8 cellular contexts compared by ENCODE assay signal in genomic region chr10:93437000-93437945, GRCh38. TPM values are rescaled to one million over a fixed set of nuclear protein-coding genes. Genes with fewer than 3 reads are reported as not detected.
A peak's percentile ranks its signal among the peaks of the same experiment; 100 is the strongest.
DNase-seq lines count a peak whose midpoint lies in the region; ATAC-seq and TF ChIP-seq lines count a peak whose summit lies in the region.

No MANE protein-coding gene starts in this region.

- H3K9ac ChIP-seq in HUES64 (ENCODE audit: low read depth, low read length), result peak overlapping the region; percentile 74
- peak overlapping the region; percentile 52 for H3K9ac ChIP-seq in iPS-18a (ENCODE audit: low read length)

- intact Hi-C loops in body of pancreas (cut with DNase I), result no loop called here

- TF ChIP-seq POLR2A in body of pancreas (IDR thresholded peaks at IDR 0.05), result peak; percentile 23 to 67 (median 61)

- ATAC-seq in body of pancreas, result peak; percentile 82
- ATAC-seq in HG03097 (IDR thresholded peaks at IDR 0.05; ENCODE audit: low FRiP score, unreplicated experiment), result no peak
- no peak for ATAC-seq in GM19463 (IDR thresholded peaks at IDR 0.05; ENCODE audit: unreplicated experiment)

- WGBS in HUES64, result 31% methylated on average over 17 of the region's 18 CpGs
- WGBS in body of pancreas, 2 donors, result 43 to 53% methylated on average over 15 to 18 of the region's 18 CpGs

- H3K27me3 ChIP-seq in HUES64 (ENCODE audit: insufficient read depth, low read length) (no peaks in the 10 kb centered on the region), body of pancreas (no peaks in the 10 kb centered on the region), iPS-18a (ENCODE audit: control insufficient read depth, insufficient read depth, low read length) (no peaks in the 10 kb centered on the region)

- H3K9me3 ChIP-seq in HUES64 (ENCODE audit: insufficient read depth, low read depth, low read length) (no peaks in the 10 kb centered on the region), body of pancreas (no peaks in the 10 kb centered on the region), iPS-18a (ENCODE audit: control insufficient read depth, low read depth, low read length) (no peaks in the 10 kb centered on the region)

- DNase-seq in body of pancreas, result peak; percentile 44 to 80 (median 72)
- DNase-seq in skeletal muscle cell (ENCODE audit: low read depth), result peak; percentile 98
- DNase-seq in SKM-1 treated with dmso at 0.1 percent for 144 hours (lab: John Stamatoyannopoulos, UW; ENCODE audit: unreplicated experiment), result no peak
- DNase-seq in activated effector memory CD4-positive, alpha-beta T cell treated with anti-CD3 and anti-CD28 coated beads, Interleukin-2, amount 50 U/mL, for 16 hours, result no peak

- H3K4me1 ChIP-seq in HUES64 (ENCODE audit: insufficient read depth, low read length) (peaks cover 67% of the 10 kb centered on the region), body of pancreas (peaks cover 40% of the 10 kb centered on the region), iPS-18a (ENCODE audit: control insufficient read depth, low read depth, low read length) (peaks cover 51% of the 10 kb centered on the region)

- H3K4me3 ChIP-seq in HUES64 (ENCODE audit: low read length), result peak overlapping the region; percentile 39
- H3K4me3 ChIP-seq in body of pancreas, result no peak overlapping the region
- H3K4me3 ChIP-seq in iPS-18a (ENCODE audit: low read length), result peak overlapping the region; percentile 52
- H3K4me3 ChIP-seq in skeletal muscle cell (ENCODE audit: low read depth, low read length), result peak overlapping the region; percentile 26

- TF ChIP-seq CTCF in body of pancreas (IDR thresholded peaks at IDR 0.05), result no peak

- H3K27ac ChIP-seq in HUES64 (ENCODE audit: low read depth, low read length) (peak overlapping the region; percentile 86), body of pancreas (peak overlapping the region; percentile 81 to 91 (median 88)), iPS-18a (ENCODE audit: low read length) (peak overlapping the region; percentile 70)

- H3K36me3 ChIP-seq in HUES64 (ENCODE audit: insufficient read depth, low read length), result no peaks in the 10 kb centered on the region
- H3K36me3 ChIP-seq in body of pancreas (replicated peaks in 1 of 2; ENCODE audit: insufficient read depth in 1 of 2, low read depth in 2 of 2), result no peaks in the 10 kb centered on the region
- no peaks in the 10 kb centered on the region for H3K36me3 ChIP-seq in iPS-18a (ENCODE audit: control insufficient read depth, low read depth, low read length)

RNA-seq across cellular contexts. Expression of gene MYOF, which starts 44.9 kb away (rescaled TPM):
- polyA plus RNA-seq in HUES64 (2013, experiment 1 of 2), result 2.8 TPM
- 3.5 TPM for polyA plus RNA-seq in HUES64 (2013, experiment 2 of 2)
- 10 to 100 TPM; 21.1 to 25.7 TPM for total RNA-seq in body of pancreas

RNA-seq across cellular contexts. Expression of gene CEP55, which starts 59.1 kb away (rescaled TPM):
- polyA plus RNA-seq in HUES64 (2013, experiment 1 of 2), result 19.7 TPM
- polyA plus RNA-seq in HUES64 (2013, experiment 2 of 2), result 25.0 TPM
- total RNA-seq in body of pancreas, result not detected

Comparison
In these comparisons a context has a peak if more than half of its experiments do, and no peak if none do; other contexts are left out.
1. H3K4me3 ChIP-seq: peak in HUES64 (single experiment), iPS-18a (single experiment) and skeletal muscle cell (single experiment); none in body of pancreas (0 of 2).
2. DNase-seq: peak in body of pancreas (4 of 4) and skeletal muscle cell (single experiment); none in SKM-1 treated with dmso at 0.1 percent for 144 hours (single experiment) and activated effector memory CD4-positive, alpha-beta T cell treated with anti-CD3 and anti-CD28 coated beads, Interleukin-2, amount 50 U/mL, for 16 hours (single experiment).
3. Peak in every context shown above with its lines, with median percentiles within 50 percentile points of each other: H3K27ac ChIP-seq.